Comparison of ENCODE assay signal across 15 cellular contexts in genomic region chr16:12728471-12728870, GRCh38.
"Had no signal": no experiment of that assay in that cellular context is flagged by ENCODE, and none has a peak within 500 bp of the region (broad histone marks: within the 10 kb centered on the region; RNA-seq: fewer than 3 reads in every experiment).

No MANE protein-coding gene starts in this region.

- H3K4me3 ChIP-seq: dorsolateral prefrontal cortex, gastrocnemius medialis, lung, right atrium auricular region, tibial nerve had no signal

- ATAC-seq: activated naive CD4-positive, alpha-beta T cell treated with anti-CD3 and anti-CD28 coated beads, Interleukin-2, amount 50 U/mL, for 72 hours; gastrocnemius medialis; naive thymus-derived CD4-positive, alpha-beta T cell; stimulated activated memory B cell treated with anti-CD40 and anti-IgM and Interleukin-4, amounts not matched to agents 10 μg/mL and 1 μg/mL and 100 μg/mL, for 72 hours had no signal

- H3K36me3 ChIP-seq: gastrocnemius medialis, right atrium auricular region had no signal

- H3K27ac ChIP-seq: gastrocnemius medialis, right atrium auricular region had no signal

- H3K4me1 ChIP-seq: gastrocnemius medialis had no signal

- DNase-seq: activated CD4-positive, alpha-beta T cell treated with anti-CD3 and anti-CD28 coated beads, Interleukin-2, amount 50 U/mL, for 4 hours; activated CD4-positive, CD25-positive, alpha-beta regulatory T cell treated with anti-CD3 and anti-CD28 coated beads, Interleukin-2, amount 50 U/mL, for 72 hours; activated T-cell treated with anti-CD3 and anti-CD28 coated beads, Interleukin-2, amount 50 U/mL, for 1 hour; amygdala; cerebellar nuclear complex; dorsolateral prefrontal cortex; gastrocnemius medialis; naive thymus-derived CD4-positive, alpha-beta T cell; posterior cingulate gyrus; small intestine had no signal

- H3K27me3 ChIP-seq: dorsolateral prefrontal cortex, gastrocnemius medialis, right atrium auricular region, tibial nerve had no signal
